1 cellular context compared by ENCODE assay signal in the genomic region with DNA sequence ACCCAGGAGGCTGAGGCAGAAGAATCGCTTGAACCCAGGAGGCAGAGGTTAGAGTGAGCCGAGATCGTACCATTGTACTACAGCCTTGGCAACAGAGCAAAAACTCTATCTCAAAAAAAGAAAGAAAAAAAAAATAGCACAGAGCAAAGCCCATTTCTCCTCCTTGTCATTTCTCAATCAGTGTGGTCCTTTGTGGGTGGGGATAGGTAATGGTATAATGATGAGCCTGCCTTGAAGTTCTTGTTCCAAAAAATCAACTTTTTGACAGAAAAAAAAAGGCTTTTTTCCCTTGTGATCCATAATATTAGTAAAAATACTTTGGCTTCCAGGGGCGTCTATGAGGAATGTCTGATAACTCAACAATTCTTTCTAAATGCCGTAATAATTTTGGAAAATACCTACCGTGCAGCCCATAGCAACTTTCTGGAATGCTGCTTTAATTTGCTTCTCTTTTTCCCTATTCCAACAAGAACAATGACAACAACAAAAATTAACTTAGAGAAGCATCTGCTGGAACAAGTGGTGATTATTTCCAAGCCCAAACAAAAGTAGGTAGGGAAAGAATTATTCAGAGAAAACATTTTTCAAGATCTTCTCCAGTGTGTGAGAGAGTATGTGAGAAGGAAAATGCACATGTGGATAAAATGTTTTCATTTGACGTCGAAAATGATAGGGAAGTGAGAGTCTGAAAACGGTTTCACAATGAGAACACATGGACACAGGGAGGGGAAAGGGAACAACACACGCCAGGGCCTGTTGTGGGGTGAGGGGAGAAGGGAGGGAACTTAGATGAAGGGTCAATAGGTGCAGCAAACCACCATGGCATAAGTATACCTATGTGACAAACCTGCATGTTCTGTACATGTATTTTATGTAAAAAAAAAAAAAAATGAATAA.
TF ChIP-seq lines count a peak whose summit lies in the region.

No MANE protein-coding gene starts in this region.

TF ChIP-seq in GM23338, 12 proteins besides CTCF, POLR2A, EP300 and RAD21 (continued from another document):
- TF ChIP-seq, protein P1, sequence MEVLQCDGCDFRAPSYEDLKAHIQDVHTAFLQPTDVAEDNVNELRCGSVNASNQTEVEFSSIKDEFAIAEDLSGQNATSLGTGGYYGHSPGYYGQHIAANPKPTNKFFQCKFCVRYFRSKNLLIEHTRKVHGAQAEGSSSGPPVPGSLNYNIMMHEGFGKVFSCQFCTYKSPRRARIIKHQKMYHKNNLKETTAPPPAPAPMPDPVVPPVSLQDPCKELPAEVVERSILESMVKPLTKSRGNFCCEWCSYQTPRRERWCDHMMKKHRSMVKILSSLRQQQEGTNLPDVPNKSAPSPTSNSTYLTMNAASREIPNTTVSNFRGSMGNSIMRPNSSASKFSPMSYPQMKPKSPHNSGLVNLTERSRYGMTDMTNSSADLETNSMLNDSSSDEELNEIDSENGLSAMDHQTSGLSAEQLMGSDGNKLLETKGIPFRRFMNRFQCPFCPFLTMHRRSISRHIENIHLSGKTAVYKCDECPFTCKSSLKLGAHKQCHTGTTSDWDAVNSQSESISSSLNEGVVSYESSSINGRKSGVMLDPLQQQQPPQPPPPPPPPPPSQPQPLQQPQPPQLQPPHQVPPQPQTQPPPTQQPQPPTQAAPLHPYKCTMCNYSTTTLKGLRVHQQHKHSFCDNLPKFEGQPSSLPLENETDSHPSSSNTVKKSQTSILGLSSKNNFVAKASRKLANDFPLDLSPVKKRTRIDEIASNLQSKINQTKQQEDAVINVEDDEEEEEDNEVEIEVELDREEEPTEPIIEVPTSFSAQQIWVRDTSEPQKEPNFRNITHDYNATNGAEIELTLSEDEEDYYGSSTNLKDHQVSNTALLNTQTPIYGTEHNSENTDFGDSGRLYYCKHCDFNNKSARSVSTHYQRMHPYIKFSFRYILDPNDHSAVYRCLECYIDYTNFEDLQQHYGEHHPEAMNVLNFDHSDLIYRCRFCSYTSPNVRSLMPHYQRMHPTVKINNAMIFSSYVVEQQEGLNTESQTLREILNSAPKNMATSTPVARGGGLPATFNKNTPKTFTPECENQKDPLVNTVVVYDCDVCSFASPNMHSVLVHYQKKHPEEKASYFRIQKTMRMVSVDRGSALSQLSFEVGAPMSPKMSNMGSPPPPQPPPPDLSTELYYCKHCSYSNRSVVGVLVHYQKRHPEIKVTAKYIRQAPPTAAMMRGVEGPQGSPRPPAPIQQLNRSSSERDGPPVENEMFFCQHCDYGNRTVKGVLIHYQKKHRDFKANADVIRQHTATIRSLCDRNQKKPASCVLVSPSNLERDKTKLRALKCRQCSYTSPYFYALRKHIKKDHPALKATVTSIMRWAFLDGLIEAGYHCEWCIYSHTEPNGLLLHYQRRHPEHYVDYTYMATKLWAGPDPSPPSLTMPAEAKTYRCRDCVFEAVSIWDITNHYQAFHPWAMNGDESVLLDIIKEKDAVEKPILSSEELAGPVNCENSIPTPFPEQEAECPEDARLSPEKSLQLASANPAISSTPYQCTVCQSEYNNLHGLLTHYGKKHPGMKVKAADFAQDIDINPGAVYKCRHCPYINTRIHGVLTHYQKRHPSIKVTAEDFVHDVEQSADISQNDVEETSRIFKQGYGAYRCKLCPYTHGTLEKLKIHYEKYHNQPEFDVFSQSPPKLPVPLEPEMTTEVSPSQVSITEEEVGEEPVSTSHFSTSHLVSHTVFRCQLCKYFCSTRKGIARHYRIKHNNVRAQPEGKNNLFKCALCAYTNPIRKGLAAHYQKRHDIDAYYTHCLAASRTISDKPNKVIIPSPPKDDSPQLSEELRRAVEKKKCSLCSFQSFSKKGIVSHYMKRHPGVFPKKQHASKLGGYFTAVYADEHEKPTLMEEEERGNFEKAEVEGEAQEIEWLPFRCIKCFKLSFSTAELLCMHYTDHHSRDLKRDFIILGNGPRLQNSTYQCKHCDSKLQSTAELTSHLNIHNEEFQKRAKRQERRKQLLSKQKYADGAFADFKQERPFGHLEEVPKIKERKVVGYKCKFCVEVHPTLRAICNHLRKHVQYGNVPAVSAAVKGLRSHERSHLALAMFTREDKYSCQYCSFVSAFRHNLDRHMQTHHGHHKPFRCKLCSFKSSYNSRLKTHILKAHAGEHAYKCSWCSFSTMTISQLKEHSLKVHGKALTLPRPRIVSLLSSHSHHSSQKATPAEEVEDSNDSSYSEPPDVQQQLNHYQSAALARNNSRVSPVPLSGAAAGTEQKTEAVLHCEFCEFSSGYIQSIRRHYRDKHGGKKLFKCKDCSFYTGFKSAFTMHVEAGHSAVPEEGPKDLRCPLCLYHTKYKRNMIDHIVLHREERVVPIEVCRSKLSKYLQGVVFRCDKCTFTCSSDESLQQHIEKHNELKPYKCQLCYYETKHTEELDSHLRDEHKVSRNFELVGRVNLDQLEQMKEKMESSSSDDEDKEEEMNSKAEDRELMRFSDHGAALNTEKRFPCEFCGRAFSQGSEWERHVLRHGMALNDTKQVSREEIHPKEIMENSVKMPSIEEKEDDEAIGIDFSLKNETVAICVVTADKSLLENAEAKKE (CRISPR knock-in tag; IDR thresholded peaks at IDR 0.05) = no peak
- TF ChIP-seq CREB1 (CRISPR knock-in tag; IDR thresholded peaks at IDR 0.05; ENCODE audit: low read depth) (no peak), STAT1 (IDR thresholded peaks at IDR 0.05; ENCODE audit: unreplicated experiment) (no peak), EZH2phosphoT487 (IDR thresholded peaks at IDR 0.05; ENCODE audit: unreplicated experiment) (no peak), ZNF331 (CRISPR knock-in tag; IDR thresholded peaks at IDR 0.05; ENCODE audit: low read depth) (no peak), NANOG (IDR thresholded peaks at IDR 0.05; ENCODE audit: borderline replicate concordance) (no peak), EZH2 (IDR thresholded peaks at IDR 0.05; ENCODE audit: low read depth, unreplicated experiment) (no peak)
- TF ChIP-seq, protein P2, sequence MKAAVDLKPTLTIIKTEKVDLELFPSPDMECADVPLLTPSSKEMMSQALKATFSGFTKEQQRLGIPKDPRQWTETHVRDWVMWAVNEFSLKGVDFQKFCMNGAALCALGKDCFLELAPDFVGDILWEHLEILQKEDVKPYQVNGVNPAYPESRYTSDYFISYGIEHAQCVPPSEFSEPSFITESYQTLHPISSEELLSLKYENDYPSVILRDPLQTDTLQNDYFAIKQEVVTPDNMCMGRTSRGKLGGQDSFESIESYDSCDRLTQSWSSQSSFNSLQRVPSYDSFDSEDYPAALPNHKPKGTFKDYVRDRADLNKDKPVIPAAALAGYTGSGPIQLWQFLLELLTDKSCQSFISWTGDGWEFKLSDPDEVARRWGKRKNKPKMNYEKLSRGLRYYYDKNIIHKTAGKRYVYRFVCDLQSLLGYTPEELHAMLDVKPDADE (IDR thresholded peaks at IDR 0.05) = no peak
